In genomic region chrX:18410038-18410437, GRCh38 we compare ENCODE assay signal across 9 cellular contexts. TPM values are rescaled to one million over a fixed set of nuclear protein-coding genes. Genes with fewer than 3 reads are reported as not detected.
DNase-seq lines count a peak whose midpoint lies in the region; ATAC-seq and TF ChIP-seq lines count a peak whose summit lies in the region.
"Had no signal": no experiment of that assay in that cellular context is flagged by ENCODE, and none has a peak within 500 bp of the region (broad histone marks: within the 10 kb centered on the region; RNA-seq: fewer than 3 reads in every experiment).

No MANE protein-coding gene starts in this region.

- H3K36me3 ChIP-seq in Panc1 (ENCODE audit: control insufficient read depth, insufficient read depth, low read length), result no peaks in the 10 kb centered on the region
- no peaks in the 10 kb centered on the region for H3K36me3 ChIP-seq in testis (ENCODE audit: low read depth, missing control alignments)

- H3K27ac ChIP-seq in Panc1 (ENCODE audit: low read length) (no peak overlapping the region), testis (no peak overlapping the region)

- no peaks in the 10 kb centered on the region for H3K9me3 ChIP-seq in Panc1 (ENCODE audit: control insufficient read depth, insufficient read depth, low read depth, low read length)
- no peaks in the 10 kb centered on the region for H3K9me3 ChIP-seq in testis

- TF ChIP-seq CTCF in Panc1 (IDR thresholded peaks at IDR 0.05) (peak; percentile 46), fibroblast of the aortic adventitia (IDR thresholded peaks at IDR 0.05; ENCODE audit: insufficient read depth, low read length) (peak; percentile 38), testis (IDR thresholded peaks at IDR 0.05) (no peak)

- CTCF ChIA-PET in activated naive CD4-positive, alpha-beta T cell treated with anti-CD3 and anti-CD28 coated beads for 36 hours (lab: Charles Lee), result no interaction called here
- CTCF ChIA-PET in Panc1 (lab: Charles Lee), result no interaction called here

- no peaks in the 10 kb centered on the region for H3K36me3 Mint-ChIP-seq in activated naive CD4-positive, alpha-beta T cell treated with anti-CD3 and anti-CD28 coated beads for 36 hours (ENCODE audit: low read depth)
- no peaks in the 10 kb centered on the region for H3K36me3 Mint-ChIP-seq in activated naive CD4-positive, alpha-beta T cell treated with anti-CD3 and anti-CD28 coated beads, Interleukin-2, amount 50 U/mL, for 72 hours
- H3K36me3 Mint-ChIP-seq in activated CD4-positive, alpha-beta T cell treated with anti-CD3 and anti-CD28 coated beads, Interleukin-2, amount 10 ng/mL, durations not matched to agents 24 days and 14 days (ENCODE audit: low read depth), result no peaks in the 10 kb centered on the region

- no peaks in the 10 kb centered on the region for H3K27me3 ChIP-seq in Panc1 (ENCODE audit: control insufficient read depth, insufficient read depth, low read length)
- H3K27me3 ChIP-seq in testis, result no peaks in the 10 kb centered on the region

- H3K27ac Mint-ChIP-seq in activated naive CD4-positive, alpha-beta T cell treated with anti-CD3 and anti-CD28 coated beads for 36 hours, result no peak overlapping the region
- no peak overlapping the region for H3K27ac Mint-ChIP-seq in activated naive CD4-positive, alpha-beta T cell treated with anti-CD3 and anti-CD28 coated beads, Interleukin-2, amount 50 U/mL, for 72 hours
- H3K27ac Mint-ChIP-seq in activated CD4-positive, alpha-beta T cell treated with anti-CD3 and anti-CD28 coated beads, Interleukin-2, amount 10 ng/mL, durations not matched to agents 24 days and 14 days, result no peak overlapping the region

- H3K4me3 Mint-ChIP-seq in activated naive CD4-positive, alpha-beta T cell treated with anti-CD3 and anti-CD28 coated beads for 36 hours, result no peak overlapping the region
- H3K4me3 Mint-ChIP-seq in activated CD4-positive, alpha-beta T cell treated with anti-CD3 and anti-CD28 coated beads, Interleukin-2, amount 10 ng/mL, durations not matched to agents 24 days and 14 days, result no peak overlapping the region

- no TSS peak for BruUV-seq in Panc1 (replicated peaks; lab: Mats Ljungman, UMichigan)

- no peaks in the 10 kb centered on the region for H3K27me3 Mint-ChIP-seq in activated naive CD4-positive, alpha-beta T cell treated with anti-CD3 and anti-CD28 coated beads for 36 hours (ENCODE audit: low read depth)
- no peaks in the 10 kb centered on the region for H3K27me3 Mint-ChIP-seq in activated CD4-positive, alpha-beta T cell treated with anti-CD3 and anti-CD28 coated beads, Interleukin-2, amount 10 ng/mL, durations not matched to agents 24 days and 14 days

- TF ChIP-seq POLR2A in testis (IDR thresholded peaks at IDR 0.05), result no peak

- intact Hi-C loops in activated naive CD4-positive, alpha-beta T cell treated with anti-CD3 and anti-CD28 coated beads for 36 hours (cut with micrococcal nuclease), result no loop called here
- intact Hi-C loops in Panc1 (cut with micrococcal nuclease; ENCODE audit: unreplicated experiment), result no loop called here
- intact Hi-C loops in testis (cut with DNase I; ENCODE audit: low total_unique reads), result no loop called here
- intact Hi-C loops in activated CD4-positive, alpha-beta T cell treated with anti-CD3 and anti-CD28 coated beads, Interleukin-2, amount 10 ng/mL, durations not matched to agents 24 days and 14 days (cut with micrococcal nuclease), result no loop called here

- H3K9me3 Mint-ChIP-seq in activated naive CD4-positive, alpha-beta T cell treated with anti-CD3 and anti-CD28 coated beads for 36 hours, result no peaks in the 10 kb centered on the region
- no peaks in the 10 kb centered on the region for H3K9me3 Mint-ChIP-seq in activated naive CD4-positive, alpha-beta T cell treated with anti-CD3 and anti-CD28 coated beads, Interleukin-2, amount 50 U/mL, for 72 hours
- no peaks in the 10 kb centered on the region for H3K9me3 Mint-ChIP-seq in activated CD4-positive, alpha-beta T cell treated with anti-CD3 and anti-CD28 coated beads, Interleukin-2, amount 10 ng/mL, durations not matched to agents 24 days and 14 days

- no peak overlapping the region for H3K4me3 ChIP-seq in Panc1 (ENCODE audit: low read depth in 2 of 2, low read length in 2 of 2)
- H3K4me3 ChIP-seq in fibroblast of the aortic adventitia (ENCODE audit: low read depth, low read length), result no peak overlapping the region
- no peak overlapping the region for H3K4me3 ChIP-seq in testis
- H3K4me3 ChIP-seq: lung had no signal

- in situ Hi-C loops in Panc1 (cut with HindIII; ENCODE audit: low pct_unique_long_range_greater_than_20kb, low sequenced_read_pairs), result no loop called here

- H3K4me1 ChIP-seq in Panc1 (ENCODE audit: control insufficient read depth, insufficient read depth, low read length), result no peaks in the 10 kb centered on the region
- no peaks in the 10 kb centered on the region for H3K4me1 ChIP-seq in testis

- no peak for ATAC-seq in activated naive CD4-positive, alpha-beta T cell treated with anti-CD3 and anti-CD28 coated beads, Interleukin-2, amount 50 U/mL, for 72 hours
- ATAC-seq in Panc1 (no peak), HG03354 (IDR thresholded peaks at IDR 0.05; ENCODE audit: poor library complexity, severe bottlenecking, unreplicated experiment) (no peak)

- 88 to 93% methylated on average over 5 of the region's 5 CpGs for WGBS in testis, 2 donors

- POLR2A ChIA-PET in Panc1 (lab: Charles Lee), result no interaction called here

- DNase-seq in activated naive CD4-positive, alpha-beta T cell treated with anti-CD3 and anti-CD28 coated beads for 36 hours, result peak; percentile 5
- no peak for DNase-seq in activated naive CD4-positive, alpha-beta T cell treated with anti-CD3 and anti-CD28 coated beads, Interleukin-2, amount 50 U/mL, for 72 hours (ENCODE audit: low spot score in 2 of 2)
- no peak for DNase-seq in Panc1 (ENCODE audit: low read depth, low spot score)
- peak; percentile 59 for DNase-seq in fibroblast of the aortic adventitia (ENCODE audit: low read depth)
- DNase-seq in testis, result peak; percentile 22
- DNase-seq in stimulated activated CD4-positive, alpha-beta T cell treated with anti-CD3 and anti-CD28 coated beads, Interleukin-2, amount 100 ng/mL, for 48 hours, result no peak
- DNase-seq in activated CD4-positive, alpha-beta T cell treated with anti-CD3 and anti-CD28 coated beads, Interleukin-2, amount 10 ng/mL, durations not matched to agents 24 days and 14 days, result no peak

- no peaks in the 10 kb centered on the region for H3K4me1 Mint-ChIP-seq in activated naive CD4-positive, alpha-beta T cell treated with anti-CD3 and anti-CD28 coated beads for 36 hours (ENCODE audit: low read depth)
- H3K4me1 Mint-ChIP-seq in activated CD4-positive, alpha-beta T cell treated with anti-CD3 and anti-CD28 coated beads, Interleukin-2, amount 10 ng/mL, durations not matched to agents 24 days and 14 days, result no peaks in the 10 kb centered on the region

RNA-seq across cellular contexts. Expression of gene CDKL5, which starts 15.4 kb away (rescaled TPM):
- total RNA-seq in activated naive CD4-positive, alpha-beta T cell treated with anti-CD3 and anti-CD28 coated beads for 36 hours, result 1 to 10 TPM in 1 of 2 experiments, under 1 TPM in 1; 0.91 to 1.4 TPM
- total RNA-seq in activated naive CD4-positive, alpha-beta T cell treated with anti-CD3 and anti-CD28 coated beads, Interleukin-2, amount 50 U/mL, for 72 hours, result 1 to 10 TPM; 1.1 to 1.3 TPM
- total RNA-seq in Panc1 (2021; ENCODE audit: unreplicated experiment) (1.2 TPM), fibroblast of the aortic adventitia (ENCODE audit: low replicate concordance) (3.7 and 4.8 TPM in 2 replicates), testis (10 to 100 TPM; 21.1 to 24.7 TPM)
- 0.31 TPM for polyA plus RNA-seq in Panc1 (2012; ENCODE audit: insufficient read length)
- 20.1 TPM for polyA plus RNA-seq in testis (ENCODE audit: insufficient read depth, low read depth, low replicate concordance)
- 0.23 and 0.43 TPM in 2 replicates for total RNA-seq in activated CD4-positive, alpha-beta T cell treated with anti-CD3 and anti-CD28 coated beads, Interleukin-2, amount 10 ng/mL, durations not matched to agents 24 days and 14 days

RNA-seq across cellular contexts. Expression of gene SCML2, which starts 55.5 kb away (rescaled TPM):
- 1 to 10 TPM; 4.6 to 5.1 TPM for total RNA-seq in activated naive CD4-positive, alpha-beta T cell treated with anti-CD3 and anti-CD28 coated beads for 36 hours
- 1 to 10 TPM; 3.0 to 5.3 TPM for total RNA-seq in activated naive CD4-positive, alpha-beta T cell treated with anti-CD3 and anti-CD28 coated beads, Interleukin-2, amount 50 U/mL, for 72 hours
- 7.1 TPM for total RNA-seq in Panc1 (2021; ENCODE audit: unreplicated experiment)
- polyA plus RNA-seq in Panc1 (2012; ENCODE audit: insufficient read length), result 2.1 TPM
- total RNA-seq in fibroblast of the aortic adventitia (ENCODE audit: low replicate concordance), result 1.5 and 3.4 TPM in 2 replicates
- total RNA-seq in testis, result 10 to 100 TPM; 15.2 to 15.3 TPM
- 19.1 TPM for polyA plus RNA-seq in testis (ENCODE audit: insufficient read depth, low read depth, low replicate concordance)
- 2.9 and 3.3 TPM in 2 replicates for total RNA-seq in activated CD4-positive, alpha-beta T cell treated with anti-CD3 and anti-CD28 coated beads, Interleukin-2, amount 10 ng/mL, durations not matched to agents 24 days and 14 days

Comparison
In these comparisons a context has a peak if more than half of its experiments do, and no peak if none do; other contexts are left out.
1. DNase-seq: peak in activated naive CD4-positive, alpha-beta T cell treated with anti-CD3 and anti-CD28 coated beads for 36 hours (single experiment), fibroblast of the aortic adventitia (single experiment) and testis (single experiment); none in activated naive CD4-positive, alpha-beta T cell treated with anti-CD3 and anti-CD28 coated beads, Interleukin-2, amount 50 U/mL, for 72 hours (0 of 2), Panc1 (single experiment), stimulated activated CD4-positive, alpha-beta T cell treated with anti-CD3 and anti-CD28 coated beads, Interleukin-2, amount 100 ng/mL, for 48 hours (0 of 2) and activated CD4-positive, alpha-beta T cell treated with anti-CD3 and anti-CD28 coated beads, Interleukin-2, amount 10 ng/mL, durations not matched to agents 24 days and 14 days (single experiment).
2. CTCF ChIP-seq: peak in Panc1 (single experiment) and fibroblast of the aortic adventitia (single experiment); none in testis (0 of 3).